6 cellular contexts compared by ENCODE assay signal in the genomic region with DNA sequence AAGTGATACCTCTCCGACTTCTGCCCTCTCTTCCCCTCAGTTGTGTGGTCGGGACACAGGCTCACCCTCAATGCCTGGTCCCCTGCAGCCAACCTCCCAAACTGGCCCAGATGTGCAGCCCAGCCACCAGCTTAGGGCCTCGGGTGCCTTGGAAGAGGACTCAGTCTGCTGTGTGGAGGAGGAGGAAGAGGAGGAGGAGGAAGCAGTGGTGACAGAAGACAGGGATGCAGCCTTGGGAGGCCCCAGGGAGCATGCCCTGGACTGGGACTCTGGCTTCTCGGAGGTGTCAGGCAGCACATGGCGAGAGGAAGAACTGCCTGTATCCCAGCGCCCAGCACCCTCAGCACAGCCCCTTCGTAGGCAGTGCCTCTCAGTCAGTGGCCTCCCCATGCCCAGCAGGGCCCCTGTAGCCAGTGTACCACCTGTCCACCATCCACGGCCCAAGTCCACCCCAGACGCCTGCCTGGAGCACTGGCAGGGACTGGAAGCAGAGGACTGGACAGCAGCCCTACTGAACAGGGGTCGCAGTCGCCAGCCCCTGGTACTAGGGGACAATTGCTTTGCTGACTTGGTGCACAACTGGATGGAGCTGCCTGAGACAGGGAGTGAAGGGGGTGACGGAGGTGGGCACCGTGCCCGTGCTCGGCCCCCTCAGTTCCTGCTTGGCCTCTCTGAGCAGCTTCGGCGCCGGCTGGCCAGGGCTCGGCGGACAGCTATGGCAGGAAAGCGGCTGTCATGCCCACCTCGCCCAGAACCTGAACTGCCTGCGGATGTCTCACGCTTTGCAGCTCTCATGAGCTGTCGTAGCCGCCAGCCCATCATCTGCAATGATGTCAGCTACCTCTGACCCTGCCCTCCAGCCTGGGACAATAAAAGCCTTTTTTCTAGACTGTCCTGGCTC. TPM values are rescaled to one million over a fixed set of nuclear protein-coding genes. Genes with fewer than 3 reads are reported as not detected.
DNase-seq lines count a peak whose midpoint lies in the region; ATAC-seq, FAIRE-seq and TF ChIP-seq lines count a peak whose summit lies in the region.

No MANE protein-coding gene starts in this region.

- peaks cover 8% of the 10 kb centered on the region; the same call in 1 of the 2 replicates for H3K4me1 ChIP-seq in PC-9 (replicated peaks; ENCODE audit: insufficient read depth)

- H3K9me3 ChIP-seq in SK-N-MC (ENCODE audit: low read depth, low read length), result no peaks in the 10 kb centered on the region
- H3K9me3 ChIP-seq in iPS-18c (ENCODE audit: control insufficient read depth, insufficient read depth, low read length), result no peaks in the 10 kb centered on the region
- no peaks in the 10 kb centered on the region for H3K9me3 ChIP-seq in PC-9 (ENCODE audit: insufficient read depth, low read depth)

- no peaks in the 10 kb centered on the region for H3K9me2 ChIP-seq in PC-9 (ENCODE audit: insufficient read depth)

- no peak for TF ChIP-seq CTCF in AG10803 (conservative IDR thresholded peaks at IDR 0.05; ENCODE audit: low read length)
- no peak for TF ChIP-seq CTCF in PC-9 (conservative IDR thresholded peaks at IDR 0.05)

- BruUV-seq in PC-9 (replicated peaks; lab: Mats Ljungman, UMichigan), result no TSS peak

- intact Hi-C loops in PC-9 (cut with micrococcal nuclease; ENCODE audit: unreplicated experiment), result loop anchor here (5.0 kb wide), 1 partner anchor 82 kb away; a partner anchor contains a TSS

- no peak for ATAC-seq in HG03442 (IDR thresholded peaks at IDR 0.05; ENCODE audit: unreplicated experiment)

- POLR2A ChIA-PET in PC-9 (lab: Charles Lee; ENCODE audit: unreplicated experiment), result interaction anchor here (1.5 kb wide), 1 partner anchor 96 kb away, joined by 13 read pairs; no protein-coding TSS in a partner anchor

- no peak overlapping the region for H2AFZ ChIP-seq in PC-9

- H3K27ac ChIP-seq in SK-N-MC (peak overlapping the region; percentile 81), PC-9 (no peak overlapping the region)

- peaks cover 9% of the 10 kb centered on the region for H3K27me3 ChIP-seq in PC-9 (ENCODE audit: insufficient read depth, low read depth)

- CTCF ChIA-PET in PC-9 (lab: Charles Lee), result interaction anchor here (0.9 to 1.1 kb wide), 2 partner anchors 35 to 36 kb away, joined by 3 read pairs; no protein-coding TSS in a partner anchor

- no peak overlapping the region for H3K4me2 ChIP-seq in PC-9

- H3K79me2 ChIP-seq in PC-9 (ENCODE audit: low read depth), result no peaks in the 10 kb centered on the region

- H3F3A ChIP-seq in PC-9 (ENCODE audit: insufficient read depth, low read depth), result no peaks in the 10 kb centered on the region; the same call in 1 of the 2 replicates

- H3K36me3 ChIP-seq in SK-N-MC (ENCODE audit: insufficient read depth, low read length) (no peaks in the 10 kb centered on the region), PC-9 (ENCODE audit: low read depth) (no peaks in the 10 kb centered on the region)

- DNase-seq in AG10803 (ENCODE audit: low read depth), result no peak
- no peak for DNase-seq in SK-N-MC (ENCODE audit: low read depth, low spot score)
- DNase-seq in frontal cortex (ENCODE audit: low spot score in 2 of 2), result no peak
- DNase-seq in PC-9, result no peak

- FAIRE-seq in frontal cortex (lab: Jason Lieb, UNC), result no peak

- H3K9ac ChIP-seq in SK-N-MC (ENCODE audit: insufficient read length), result no peak overlapping the region

- no peaks in the 10 kb centered on the region; the same call in 1 of the 2 replicates for H4K20me1 ChIP-seq in PC-9 (ENCODE audit: insufficient read depth)

- H3K4me3 ChIP-seq in AG10803 (ENCODE audit: low read length) (peak overlapping the region; percentile 95), SK-N-MC (peak overlapping the region; percentile 85), iPS-18c (ENCODE audit: insufficient read depth, low read depth, low read length) (peak overlapping the region; percentile 82; the same call in 1 of the 2 replicates), PC-9 (no peak overlapping the region)

RNA-seq across cellular contexts. Expression of a gene that starts 1.3 kb away (rescaled TPM):
- total RNA-seq in frontal cortex (14.3 TPM), PC-9 (2021) (0.40 TPM in 1 of 2 replicates, not detected in the other)

RNA-seq across cellular contexts. Expression of a gene that starts 4.7 kb away (rescaled TPM):
- not detected for total RNA-seq in frontal cortex
- total RNA-seq in PC-9 (2021), result 2.0 and 3.5 TPM in 2 replicates

RNA-seq across cellular contexts. Expression of a gene that starts 9.4 kb away (rescaled TPM):
- total RNA-seq in frontal cortex (1.6 TPM), PC-9 (2021) (48.6 and 56.5 TPM in 2 replicates)

RNA-seq across cellular contexts. Expression of a gene that starts 18.0 kb away (rescaled TPM):
- total RNA-seq in frontal cortex (51.4 TPM), PC-9 (2021) (32.9 and 37.0 TPM in 2 replicates)

RNA-seq across cellular contexts. Expression of a gene that starts 52.0 kb away (rescaled TPM):
- total RNA-seq in frontal cortex (2.0 TPM), PC-9 (2021) (18.1 and 20.6 TPM in 2 replicates)

Comparison
In these comparisons a context has a peak if more than half of its experiments do, and no peak if none do; other contexts are left out.
1. RNA of a gene that starts 1.3 kb away (total RNA-seq): 14.3 TPM in frontal cortex (single experiment); 0.40 TPM in PC-9; every median in the first group is over 10 times any median in the second.
2. RNA of a gene that starts 9.4 kb away (total RNA-seq): 48.6 to 56.5 TPM in PC-9; 1.6 TPM in frontal cortex (single experiment); every median in the first group is over 10 times any median in the second.